Comparison of ENCODE assay signal across 8 cellular contexts in genomic region chr14:105094193-105094907, GRCh38. TPM values are rescaled to one million over a fixed set of nuclear protein-coding genes. Genes with fewer than 3 reads are reported as not detected.
DNase-seq lines count a peak whose midpoint lies in the region; ATAC-seq, FAIRE-seq and TF ChIP-seq lines count a peak whose summit lies in the region.

No MANE protein-coding gene starts in this region.

- POLR2A ChIA-PET in K562 (lab: Yijun Ruan, JAX): interaction anchor here (0.5 to 1.5 kb wide), 2 partner anchors 10 to 15 kb away, joined by 3 read pairs; no protein-coding TSS in a partner anchor

- 10% methylated on average over 8 of the region's 14 CpGs for WGBS in K562 (ENCODE audit: insufficient coverage, low coverage, missing lambda C conversion rate)
- 71% methylated on average over 12 of the region's 14 CpGs for WGBS in mesenchymal stem cell
- WGBS in transverse colon (ENCODE audit: low coverage in 1 of 2), 2 donors: 56% methylated on average over 14 of the region's 14 CpGs; no CpG with 5 or more reads in 1 of the 2 donors

- H3K14ac ChIP-seq in mesenchymal stem cell (ENCODE audit: low read length in 2 of 2): peak overlapping the region in 1 of 2 experiments; percentile 85

- H3K4me3 ChIP-seq in K562: no peak overlapping the region
- H3K4me3 ChIP-seq in mesenchymal stem cell (ENCODE audit: insufficient read depth in 1 of 2, low read depth in 1 of 2, low read length in 2 of 2): peak overlapping the region; percentile 78 to 80
- peak overlapping the region; percentile 62 to 90 (median 79) for H3K4me3 ChIP-seq in transverse colon

- H3K36me3 ChIP-seq in K562 (ENCODE audit: control insufficient read depth, insufficient read depth, low read length) (no peaks in the 10 kb centered on the region), mesenchymal stem cell (ENCODE audit: control insufficient read depth in 1 of 2, insufficient read depth in 2 of 2, low read depth in 1 of 2, low read length in 2 of 2) (no peaks in the 10 kb centered on the region), transverse colon (no peaks in the 10 kb centered on the region)

- no TSS peak for BruUV-seq in K562 (replicated peaks; lab: Mats Ljungman, UMichigan)

- CTCF ChIA-PET in K562 (lab: Yijun Ruan, JAX; ENCODE audit: low intra/inter-chr PET ratio): no interaction called here

- DNase-seq in activated T-cell treated with anti-CD3 and anti-CD28 coated beads, Interleukin-2, amount 50 U/mL, for 4 hours: no peak
- DNase-seq in activated T-cell treated with anti-CD3 and anti-CD28 coated beads, Interleukin-2, amount 50 U/mL, for 48 hours: no peak
- DNase-seq in K562 (ENCODE audit: extremely low read depth in 1 of 4, low spot score in 3 of 4): no peak
- DNase-seq in mesenchymal stem cell: no peak
- no peak for DNase-seq in transverse colon
- DNase-seq in NCI-H446 treated with DMSO at 0.1 percent for 48 hours (lab: John Stamatoyannopoulos, UW): no peak
- no peak for DNase-seq in NCI-H146 (lab: John Stamatoyannopoulos, UW)
- DNase-seq in 8988T: no peak

- no peak overlapping the region for H2BK15ac ChIP-seq in mesenchymal stem cell (ENCODE audit: low read depth, poor library complexity, severe bottlenecking)

- TF ChIP-seq CTCF in K562 (IDR thresholded peaks at IDR 0.05 in 2 of 3, conservative IDR thresholded peaks at IDR 0.05 in 1 of 3; ENCODE audit: insufficient read depth in 2 of 3, low read depth in 1 of 3, low read length in 3 of 3): no peak
- TF ChIP-seq CTCF in transverse colon (IDR thresholded peaks at IDR 0.05): no peak

- H2AFZ ChIP-seq in K562 (ENCODE audit: low read depth, low read length) (no peak overlapping the region), mesenchymal stem cell (ENCODE audit: low read depth, low read length) (peak overlapping the region; percentile 46)

- peaks cover 12% of the 10 kb centered on the region for H3K4me1 Mint-ChIP-seq in activated T-cell treated with anti-CD3 and anti-CD28 coated beads, Interleukin-2, amount 50 U/mL, for 4 hours (ENCODE audit: low read depth)

- FAIRE-seq in K562 (lab: Jason Lieb, UNC): no peak

- TF ChIP-seq RAD21 in K562 (CRISPR knock-in tag; conservative IDR thresholded peaks at IDR 0.05 in 1 of 2, IDR thresholded peaks at IDR 0.05 in 1 of 2): no peak

- TF ChIP-seq EP300 in K562 (IDR thresholded peaks at IDR 0.05; ENCODE audit: low read length): no peak
- TF ChIP-seq EP300 in transverse colon (IDR thresholded peaks at IDR 0.05; ENCODE audit: low read depth): no peak

- peak overlapping the region in 1 of 2 experiments; percentile 83 for H2BK12ac ChIP-seq in mesenchymal stem cell (ENCODE audit: low read length in 2 of 2)

- no peak overlapping the region for H2BK120ac ChIP-seq in mesenchymal stem cell (ENCODE audit: low read depth, low read length)

- peak overlapping the region; percentile 91 to 96 for H3K18ac ChIP-seq in mesenchymal stem cell (ENCODE audit: low read depth in 1 of 2, low read length in 2 of 2)

- H3K9me3 ChIP-seq in K562 (replicated peaks; ENCODE audit: control insufficient read depth, insufficient read depth, low read depth, low read length): no peaks in the 10 kb centered on the region
- peaks cover 2% of the 10 kb centered on the region for H3K9me3 ChIP-seq in mesenchymal stem cell (ENCODE audit: control insufficient read depth, low read length)
- H3K9me3 ChIP-seq in transverse colon: no peaks in the 10 kb centered on the region

- H4K91ac ChIP-seq in mesenchymal stem cell (ENCODE audit: low read length): peak overlapping the region; percentile 55

- H4K20me1 ChIP-seq in K562 (replicated peaks; ENCODE audit: control insufficient read depth, insufficient read depth, low read length): no peaks in the 10 kb centered on the region

- H3K36me3 Mint-ChIP-seq in activated T-cell treated with anti-CD3 and anti-CD28 coated beads, Interleukin-2, amount 50 U/mL, for 4 hours (ENCODE audit: insufficient read depth): no peaks in the 10 kb centered on the region

- H3K4me1 ChIP-seq in K562 (replicated peaks in 1 of 2; ENCODE audit: control insufficient read depth in 2 of 2, insufficient read depth in 2 of 2, low read length in 2 of 2) (peaks cover 0 to 56% of the 10 kb centered on the region in 2 experiments; a peak in 2 of 5 replicates), mesenchymal stem cell (ENCODE audit: control insufficient read depth, insufficient read depth, low read depth, low read length) (peaks cover 41% of the 10 kb centered on the region), transverse colon (peaks cover 26 to 41% (median 38%) of the 10 kb centered on the region in 4 donors)

- peaks cover 5% of the 10 kb centered on the region for H3K9me1 ChIP-seq in K562 (ENCODE audit: control insufficient read depth, insufficient read depth, low read length)

- H3K27ac ChIP-seq in K562 (ENCODE audit: extremely low read depth, low read depth, low read length): no peak overlapping the region
- H3K27ac ChIP-seq in mesenchymal stem cell (ENCODE audit: low read length, poor library complexity, severe bottlenecking): no peak overlapping the region
- peak overlapping the region; percentile 93 to 97 (median 94) for H3K27ac ChIP-seq in transverse colon

- H3K9me3 Mint-ChIP-seq in activated T-cell treated with anti-CD3 and anti-CD28 coated beads, Interleukin-2, amount 50 U/mL, for 4 hours: no peaks in the 10 kb centered on the region

- H3K4ac ChIP-seq in mesenchymal stem cell (ENCODE audit: low read depth in 1 of 2, low read length in 2 of 2): peak overlapping the region; percentile 66 to 77

- in situ Hi-C loops in K562 (cut with MboI): loop anchor here (10.0 kb wide), 2 partner anchors 190 to 260 kb away; no protein-coding TSS in a partner anchor
- in situ Hi-C loops in transverse colon (cut with MboI; ENCODE audit: low pct_ligation_motif_present in 1 of 4, low pct_unique_long_range_greater_than_20kb in 1 of 4, low sequenced_read_pairs in 3 of 4): loop anchor here in 2 of 4 donors (10.0 to 25.0 kb wide), 2 partner anchors 193 to 260 kb away; no protein-coding TSS in a partner anchor

- H4K8ac ChIP-seq in mesenchymal stem cell (ENCODE audit: low read length): peak overlapping the region; percentile 67

- no peak for ATAC-seq in activated T-cell treated with anti-CD3 and anti-CD28 coated beads, Interleukin-2, amount 50 U/mL, for 4 hours
- ATAC-seq in K562: no peak

- peaks cover 3% of the 10 kb centered on the region for H3K27me3 Mint-ChIP-seq in activated T-cell treated with anti-CD3 and anti-CD28 coated beads, Interleukin-2, amount 50 U/mL, for 4 hours (ENCODE audit: low read depth)

- peaks cover 4% of the 10 kb centered on the region for H3K79me1 ChIP-seq in mesenchymal stem cell (replicated peaks; ENCODE audit: low read length, poor library complexity, severe bottlenecking)

- no peak overlapping the region for H2BK5ac ChIP-seq in mesenchymal stem cell (ENCODE audit: low read depth, low read length, poor library complexity, severe bottlenecking)

- H3K27me3 ChIP-seq in K562 (ENCODE audit: control insufficient read depth in 2 of 2, insufficient read depth in 2 of 2, low read length in 2 of 2) (peaks cover 14 to 36% of the 10 kb centered on the region in 2 experiments; a peak in 4 of 5 replicates), mesenchymal stem cell (ENCODE audit: control insufficient read depth in 1 of 2, insufficient read depth in 1 of 2, low read length in 2 of 2) (peaks cover 7 to 38% of the 10 kb centered on the region in 2 experiments), transverse colon (no peaks in the 10 kb centered on the region)

- peak overlapping the region in 1 of 2 experiments; percentile 61 for H3K23ac ChIP-seq in mesenchymal stem cell (ENCODE audit: low read length in 2 of 2)

- no peak for TF ChIP-seq POLR2A in K562 (conservative IDR thresholded peaks at IDR 0.05)
- TF ChIP-seq POLR2A in transverse colon (IDR thresholded peaks at IDR 0.05): no peak

- no peak overlapping the region; the same call in 1 of the 2 replicates for H3K4me2 ChIP-seq in K562 (ENCODE audit: insufficient read depth, low read length)
- H3K4me2 ChIP-seq in mesenchymal stem cell (ENCODE audit: low read length, poor library complexity, severe bottlenecking): peak overlapping the region; percentile 91

- no peaks in the 10 kb centered on the region for H3K79me2 ChIP-seq in K562 (ENCODE audit: control insufficient read depth, insufficient read depth, low read length)

- peak overlapping the region; percentile 72 for H3K4me3 Mint-ChIP-seq in activated T-cell treated with anti-CD3 and anti-CD28 coated beads, Interleukin-2, amount 50 U/mL, for 4 hours

- H3K9ac ChIP-seq in K562 (ENCODE audit: insufficient read depth in 1 of 2, low read depth in 2 of 2, low read length in 2 of 2) (no peak overlapping the region), mesenchymal stem cell (ENCODE audit: low read length) (peak overlapping the region; percentile 80)

- intact Hi-C loops in K562 (cut with micrococcal nuclease) (loop anchor here (5.0 kb wide), 2 partner anchors 88 to 433 kb away; partner anchors contain the start of genes NUDT14 and TMEM121), transverse colon (cut with DNase I; ENCODE audit: low total_unique reads) (loop anchor here (10.0 kb wide), 1 partner anchor 260 kb away; no protein-coding TSS in a partner anchor)

- peak overlapping the region; percentile 2 for H2AK5ac ChIP-seq in mesenchymal stem cell (ENCODE audit: low read length, severe bottlenecking)

TF ChIP-seq in K562, 482 proteins besides CTCF, POLR2A, EP300 and RAD21 (continues in another document):
- peak; percentile 54 for TF ChIP-seq NFIC (IDR thresholded peaks at IDR 0.05)

RNA-seq across cellular contexts. Expression of gene GPR132, which starts 29.1 kb away (rescaled TPM):
- total RNA-seq in activated T-cell treated with anti-CD3 and anti-CD28 coated beads, Interleukin-2, amount 50 U/mL, for 4 hours: 10 to 100 TPM; 14.6 to 18.4 (median 16.8) TPM
- total RNA-seq in K562 (2011; cell fraction: chromatin; rRNA removed; ENCODE audit: low replicate concordance): 0.23 and 0.51 TPM in 2 replicates
- total RNA-seq in K562 (2011; cell fraction: nucleolus; rRNA removed): 0.26 and 0.50 TPM in 2 replicates
- total RNA-seq in K562 (2011; cell fraction: nucleoplasm; rRNA removed): 0.23 and 0.44 TPM in 2 replicates
- 0.49 and 0.50 TPM in 2 replicates for total RNA-seq in K562 (2014; rRNA removed)
- 0.19 and 0.25 TPM in 2 replicates for total RNA-seq in K562 (2014; rRNA removed; fragmentation: Illumina TruSeq; extraction: Trizol)
- 0.98 and 1.0 TPM in 2 replicates for total RNA-seq in K562 (2015; rRNA removed; fragmentation: Illumina TruSeq; extraction: Trizol)
- total RNA-seq in K562 (2021): 0.49 and 1.1 TPM in 2 replicates
- polyA plus RNA-seq in K562 (2011; rRNA removed): 0.01 and 0.22 TPM in 2 replicates
- polyA plus RNA-seq in K562 (2011; cell fraction: cytosol; rRNA removed): 0.34 and 1.1 TPM in 2 replicates
- 0.27 and 0.41 TPM in 2 replicates for polyA plus RNA-seq in K562 (2011; cell fraction: nucleus; rRNA removed)
- polyA plus RNA-seq in K562 (2012): 0.59 and 3.2 TPM in 2 replicates
- 0.22 and 0.24 TPM in 2 replicates for polyA plus RNA-seq in K562 (2014; fragmentation: Illumina TruSeq; extraction: Trizol)
- polyA plus RNA-seq in K562 (2014; fragmentation: Nextera tagmentation; extraction: Ambion mirVana): under 1 TPM in 1 of 2 experiments, not detected in 1; 0.01 TPM
- 0.23 and 0.46 TPM in 2 replicates for polyA plus RNA-seq in K562 (2014; rRNA removed)
- polyA minus RNA-seq in K562 (2011; rRNA and poly(A)+ RNA removed): 0.06 TPM in 1 of 2 replicates, not detected in the other
- not detected in 2 replicates for polyA minus RNA-seq in K562 (2011; cell fraction: cytosol; rRNA and poly(A)+ RNA removed)
- polyA minus RNA-seq in K562 (2011; cell fraction: nucleus; rRNA and poly(A)+ RNA removed): 0.13 and 0.33 TPM in 2 replicates
- 0.03 TPM for polyA plus RNA-seq in mesenchymal stem cell (2013, experiment 1 of 2)
- 0.01 TPM for polyA plus RNA-seq in mesenchymal stem cell (2013, experiment 2 of 2)
- total RNA-seq in transverse colon: 10 to 100 TPM in 1 of 4 donors, 1 to 10 TPM in 1, under 1 TPM in 2; 0.20 to 11.6 (median 2.1) TPM

Comparison
In these comparisons a context has a peak if more than half of its experiments do, and no peak if none do; other contexts are left out.
1. H3K27ac ChIP-seq: peak in transverse colon (4 of 4); none in K562 (single experiment) and mesenchymal stem cell (single experiment).